ENCODE assay signal across 20 cellular contexts in genomic region chr7:30829476-30829875, GRCh38.
"Had no signal": no experiment of that assay in that cellular context is flagged by ENCODE, and none has a peak within 500 bp of the region (broad histone marks: within the 10 kb centered on the region; RNA-seq: fewer than 3 reads in every experiment).

No MANE protein-coding gene starts in this region.

- H3K4me3 Mint-ChIP-seq: activated B cell treated with CpG ODN at 0.5 μM for 24 hours; activated CD4-positive, alpha-beta memory T cell treated with anti-CD3 and anti-CD28 coated beads for 36 hours; activated CD4-positive, alpha-beta T cell treated with anti-CD3 and anti-CD28 coated beads, Interleukin-2, amount 10 ng/mL, durations not matched to agents 7 days and 5 days; activated T-cell treated with anti-CD3 and anti-CD28 coated beads, Interleukin-2, amount 50 U/mL, for 4 hours; central memory CD8-positive, alpha-beta T cell; T-helper 1 cell treated with Interleukin-12 subunit alpha and Interleukin-12 subunit beta and Interleukin-4 antibody, amounts not matched to agents 30 μg/mL and 1 μg/mL, for 36 hours had no signal

- H3K4me3 ChIP-seq: SJSA1 had no signal

- H3K4me1 Mint-ChIP-seq: activated B cell treated with CpG ODN at 0.5 μM for 24 hours; activated CD4-positive, alpha-beta T cell treated with anti-CD3 and anti-CD28 coated beads, Interleukin-2, amount 10 ng/mL, durations not matched to agents 7 days and 5 days; central memory CD8-positive, alpha-beta T cell had no signal

- H3K27ac Mint-ChIP-seq: activated B cell treated with CpG ODN at 0.5 μM for 24 hours; activated CD4-positive, alpha-beta memory T cell treated with anti-CD3 and anti-CD28 coated beads for 36 hours; activated CD4-positive, alpha-beta T cell treated with anti-CD3 and anti-CD28 coated beads, Interleukin-2, amount 10 ng/mL, durations not matched to agents 7 days and 5 days; T-helper 1 cell treated with Interleukin-12 subunit alpha and Interleukin-12 subunit beta and Interleukin-4 antibody, amounts not matched to agents 30 μg/mL and 1 μg/mL, for 36 hours had no signal

- H3K4me1 ChIP-seq: SJSA1 had no signal

- H3K27ac ChIP-seq: KMS-11, SJSA1 had no signal

- H3K36me3 ChIP-seq: SJSA1 had no signal

- H3K27me3 Mint-ChIP-seq: activated B cell treated with CpG ODN at 0.5 μM for 24 hours; activated CD4-positive, alpha-beta memory T cell treated with anti-CD3 and anti-CD28 coated beads for 36 hours; activated CD4-positive, alpha-beta T cell treated with anti-CD3 and anti-CD28 coated beads, Interleukin-2, amount 10 ng/mL, durations not matched to agents 7 days and 5 days had no signal

- ATAC-seq: activated T-cell treated with anti-CD3 and anti-CD28 coated beads, Interleukin-2, amount 50 U/mL, for 4 hours; PC-3; SK-N-SH treated with all-trans-retinoic acid at 6 μM for 48 hours had no signal

- DNase-seq: activated B cell treated with CpG ODN at 0.5 μM for 24 hours; activated CD4-positive, alpha-beta memory T cell treated with anti-CD3 and anti-CD28 coated beads for 36 hours; activated CD4-positive, alpha-beta T cell treated with anti-CD3 and anti-CD28 coated beads, Interleukin-2, amount 10 ng/mL, durations not matched to agents 7 days and 5 days; activated CD8-positive, alpha-beta memory T cell treated with anti-CD3 and anti-CD28 coated beads for 24 hours; activated effector memory CD4-positive, alpha-beta T cell treated with anti-CD3 and anti-CD28 coated beads, Interleukin-2, amount 50 U/mL, for 16 hours; activated naive CD4-positive, alpha-beta T cell treated with Interleukin-2 at 50 U/mL for 16 hours; activated T-cell treated with anti-CD3 and anti-CD28 coated beads, Interleukin-2, amount 50 U/mL, for 4 hours; aorta; NCI-H1092; NCI-H2029; NCI-H2107; NCI-H524; PC-3; SHP77; SW 1271 had no signal

- H3K27me3 ChIP-seq: SJSA1 had no signal
